Comparison of ENCODE assay signal across 19 cellular contexts in genomic region chr18:35248429-35248828, GRCh38. TPM values are rescaled to one million over a fixed set of nuclear protein-coding genes. Genes with fewer than 3 reads are reported as not detected.
DNase-seq lines count a peak whose midpoint lies in the region; ATAC-seq, FAIRE-seq and TF ChIP-seq lines count a peak whose summit lies in the region.
"Had no signal": no experiment of that assay in that cellular context is flagged by ENCODE, and none has a peak within 500 bp of the region (broad histone marks: within the 10 kb centered on the region; RNA-seq: fewer than 3 reads in every experiment).

No MANE protein-coding gene starts in this region.

- H3K9me3 ChIP-seq in HepG2 (ENCODE audit: low read length) (peaks cover 10% of the 10 kb centered on the region), right lobe of liver (peaks cover 0 to 16% (median 3%) of the 10 kb centered on the region in 4 donors)
- H3K9me3 ChIP-seq: HAP-1 had no signal

- intact Hi-C loops in HepG2 (cut with micrococcal nuclease; ENCODE audit: unreplicated experiment): no loop called here
- intact Hi-C loops in right lobe of liver (cut with DNase I): loop anchor here (10.0 kb wide), 2 partner anchors 46 to 96 kb away; partner anchors contain the start of genes ZNF24 (in 1 of the 2) and ZSCAN30 (in 1 of the 2)
- intact Hi-C loops in activated B cell treated with CpG ODN at 0.5 μM for 24 hours (cut with micrococcal nuclease): loop anchor here (1.0 to 2.0 kb wide), 2 partner anchors 19 to 42 kb away; partner anchors contain the start of gene ZSCAN30

- H3K27ac Mint-ChIP-seq in activated B cell treated with CpG ODN at 0.5 μM for 24 hours (peak overlapping the region; percentile 90), memory B cell (peak overlapping the region; percentile 80)
- no peak overlapping the region for H3K27ac Mint-ChIP-seq in activated T-cell treated with anti-CD3 and anti-CD28 coated beads, Interleukin-2, amount 50 U/mL, for 24 hours
- H3K27ac Mint-ChIP-seq: HFFc6 had no signal

- H3K36me3 ChIP-seq in HepG2 (replicated peaks in 1 of 2; ENCODE audit: control insufficient read depth in 1 of 2, insufficient read depth in 2 of 2, low read length in 2 of 2): peaks cover 0 to 25% of the 10 kb centered on the region in 2 experiments; a peak in 3 of 5 replicates
- peaks cover 0 to 38% (median 29%) of the 10 kb centered on the region in 4 donors for H3K36me3 ChIP-seq in right lobe of liver

- TF ChIP-seq POLR2A in HepG2 (IDR thresholded peaks at IDR 0.05; ENCODE audit: insufficient read depth in 1 of 2, low read depth in 2 of 2, low read length in 2 of 2): no peak
- TF ChIP-seq POLR2A in right lobe of liver (IDR thresholded peaks at IDR 0.05): no peak

- H3K27me3 ChIP-seq in HepG2 (ENCODE audit: control insufficient read depth in 1 of 2, insufficient read depth in 2 of 2, low read length in 2 of 2): no peaks in the 10 kb centered on the region
- no peaks in the 10 kb centered on the region for H3K27me3 ChIP-seq in right lobe of liver
- H3K27me3 ChIP-seq: BLaER1 treated with 17β-estradiol and CSF1 and Interleukin-3, amounts not matched to agents 10 nM and 100 nM had no signal

- no peak overlapping the region for H3K4me3 ChIP-seq in HepG2 (replicated peaks in 1 of 3; ENCODE audit: insufficient read depth in 1 of 3, low read depth in 2 of 3, low read length in 3 of 3)
- no peak overlapping the region for H3K4me3 ChIP-seq in right lobe of liver
- H3K4me3 ChIP-seq in coronary artery: no peak overlapping the region
- H3K4me3 ChIP-seq: HAP-1 had no signal

- in situ Hi-C loops in HepG2 (cut with HindIII; ENCODE audit: extremely low pct_ligation_motif_present, low pct_unique_long_range_greater_than_20kb): no loop called here

- H3K4me3 Mint-ChIP-seq in activated B cell treated with CpG ODN at 0.5 μM for 24 hours (peak overlapping the region; percentile 60), memory B cell (no peak overlapping the region)
- H3K4me3 Mint-ChIP-seq in activated T-cell treated with anti-CD3 and anti-CD28 coated beads, Interleukin-2, amount 50 U/mL, for 24 hours: no peak overlapping the region
- H3K4me3 Mint-ChIP-seq: CD4-positive, alpha-beta memory T cell; HFFc6 had no signal

- H3K4me1 ChIP-seq in HepG2 (ENCODE audit: insufficient read depth, low read length): peaks cover 7% of the 10 kb centered on the region; the same call in 1 of the 2 replicates
- H3K4me1 ChIP-seq in right lobe of liver: no peaks in the 10 kb centered on the region
- H3K4me1 ChIP-seq: HAP-1 had no signal

- no peak for TF ChIP-seq EP300 in HepG2 (IDR thresholded peaks at IDR 0.05; ENCODE audit: low read depth in 2 of 2, low read length in 2 of 2)
- TF ChIP-seq EP300 in HepG2 (CRISPR knock-in tag; IDR thresholded peaks at IDR 0.05; ENCODE audit: borderline replicate concordance): no peak

- no peaks in the 10 kb centered on the region for H4K20me1 ChIP-seq in HepG2 (ENCODE audit: insufficient read depth, low read length)
- H4K20me1 ChIP-seq: BLaER1 treated with 17β-estradiol and CSF1 and Interleukin-3, amounts not matched to agents 10 nM and 100 nM had no signal

- CTCF ChIA-PET in HepG2 (lab: Yijun Ruan, JAX; ENCODE audit: low intra/inter-chr PET ratio, low total read pairs) (no interaction called here), activated B cell treated with CpG ODN at 0.5 μM for 24 hours (lab: Charles Lee) (interaction anchor here (1.0 to 2.1 kb wide), 2 partner anchors 19 to 159 kb away, joined by 3 to 6 read pairs; no protein-coding TSS in a partner anchor)

- H3K27ac ChIP-seq in HepG2 (ENCODE audit: extremely low read length, insufficient read depth, low read length) (no peak overlapping the region), right lobe of liver (no peak overlapping the region), coronary artery (no peak overlapping the region)
- H3K27ac ChIP-seq: 22Rv1 had no signal

- H3K4me1 Mint-ChIP-seq in activated B cell treated with CpG ODN at 0.5 μM for 24 hours (peaks cover 41% of the 10 kb centered on the region), memory B cell (peaks cover 19% of the 10 kb centered on the region)
- H3K4me1 Mint-ChIP-seq in activated T-cell treated with anti-CD3 and anti-CD28 coated beads, Interleukin-2, amount 50 U/mL, for 24 hours (ENCODE audit: low read depth): peaks cover 20% of the 10 kb centered on the region

- no peak overlapping the region for H3K9ac ChIP-seq in HepG2 (ENCODE audit: insufficient read depth, low read depth, low read length)
- H3K9ac ChIP-seq: BLaER1 treated with 17β-estradiol and CSF1 and Interleukin-3, amounts not matched to agents 10 nM and 100 nM had no signal

- H3K4me2 ChIP-seq in HepG2 (ENCODE audit: low read depth, low read length): no peak overlapping the region

- FAIRE-seq in HepG2 (lab: Jason Lieb, UNC): no peak
- FAIRE-seq: G401.6, GM12891, GM19239, H1 had no signal

- TF ChIP-seq RAD21 in HepG2 (CRISPR knock-in tag; IDR thresholded peaks at IDR 0.05): no peak

- POLR2A ChIA-PET in HepG2 (lab: Yijun Ruan, JAX): no interaction called here
- POLR2A ChIA-PET in activated B cell treated with CpG ODN at 0.5 μM for 24 hours (lab: Charles Lee): interaction anchor here (1.8 kb wide), 1 partner anchor 18 kb away, joined by 8 read pairs; no protein-coding TSS in a partner anchor

- ATAC-seq in HepG2 (no peak), right lobe of liver (no peak), activated B cell treated with CpG ODN at 0.5 μM for 24 hours (ENCODE audit: low read depth) (no peak), memory B cell (ENCODE audit: low read depth) (no peak), GM18520 (IDR thresholded peaks at IDR 0.05; ENCODE audit: unreplicated experiment) (no peak)

- H3K36me3 Mint-ChIP-seq in activated B cell treated with CpG ODN at 0.5 μM for 24 hours (ENCODE audit: low read depth) (peaks cover 90% of the 10 kb centered on the region), memory B cell (peaks cover 66% of the 10 kb centered on the region)
- H3K36me3 Mint-ChIP-seq in activated T-cell treated with anti-CD3 and anti-CD28 coated beads, Interleukin-2, amount 50 U/mL, for 24 hours (ENCODE audit: low read depth): peaks cover 97% of the 10 kb centered on the region

- BruUV-seq in HepG2 (replicated peaks; lab: Mats Ljungman, UMichigan): no TSS peak

- H3K9me3 Mint-ChIP-seq in activated B cell treated with CpG ODN at 0.5 μM for 24 hours (peaks cover 30% of the 10 kb centered on the region), memory B cell (peaks cover 27% of the 10 kb centered on the region)
- H3K9me3 Mint-ChIP-seq in activated T-cell treated with anti-CD3 and anti-CD28 coated beads, Interleukin-2, amount 50 U/mL, for 24 hours: peaks cover 52% of the 10 kb centered on the region

- no peak overlapping the region for H2AFZ ChIP-seq in HepG2 (ENCODE audit: low read length)

- 98% methylated on average over 6 of the region's 6 CpGs for WGBS in HepG2 (ENCODE audit: low lambda C conversion rate)
- 98% methylated on average over 6 of the region's 6 CpGs for WGBS in right lobe of liver (ENCODE audit: insufficient coverage, low coverage, low lambda C conversion rate, missing lambda C conversion rate)

- H3K27me3 Mint-ChIP-seq in activated B cell treated with CpG ODN at 0.5 μM for 24 hours: no peaks in the 10 kb centered on the region
- H3K27me3 Mint-ChIP-seq in memory B cell: no peaks in the 10 kb centered on the region
- H3K27me3 Mint-ChIP-seq in activated T-cell treated with anti-CD3 and anti-CD28 coated beads, Interleukin-2, amount 50 U/mL, for 24 hours: no peaks in the 10 kb centered on the region
- H3K27me3 Mint-ChIP-seq: CD4-positive, alpha-beta memory T cell had no signal

- TF ChIP-seq CTCF in HepG2 (CRISPR knock-in tag; IDR thresholded peaks at IDR 0.05): no peak
- no peak for TF ChIP-seq CTCF in right lobe of liver (IDR thresholded peaks at IDR 0.05)
- no peak for TF ChIP-seq CTCF in activated B cell treated with CpG ODN at 0.5 μM for 24 hours (IDR thresholded peaks at IDR 0.05)
- no peak for TF ChIP-seq CTCF in coronary artery (IDR thresholded peaks at IDR 0.05)

- no peak for DNase-seq in HepG2 (ENCODE audit: low spot score)
- no peak for DNase-seq in right lobe of liver
- DNase-seq in activated B cell treated with CpG ODN at 0.5 μM for 24 hours: no peak
- DNase-seq in memory B cell (ENCODE audit: low spot score in 2 of 2): no peak
- no peak for DNase-seq in anterior cingulate cortex (lab: John Stamatoyannopoulos, UW)
- DNase-seq in activated T-cell treated with anti-CD3 and anti-CD28 coated beads, Interleukin-2, amount 50 U/mL, for 24 hours: no peak
- no peak for DNase-seq in coronary artery (ENCODE audit: low spot score)
- DNase-seq: CD4-positive, alpha-beta memory T cell; DMS79; EL; HFFc6 had no signal

- H3K79me2 ChIP-seq in HepG2 (ENCODE audit: insufficient read depth, low read length): no peaks in the 10 kb centered on the region

RNA-seq across cellular contexts. Expression of gene ZNF397, which starts 7.6 kb away (rescaled TPM):
- total RNA-seq in HepG2 (2016; rRNA removed; fragmentation: Illumina TruSeq; extraction: Trizol) (9.4 and 10.0 TPM in 2 replicates), right lobe of liver (10 to 100 TPM in 4 of 6 experiments, 1 to 10 TPM in 2; 9.1 to 13.1 (median 10.9) TPM), activated B cell treated with CpG ODN at 0.5 μM for 24 hours (35.2 and 48.7 TPM in 2 replicates)
- total RNA-seq in HepG2 (2016; cell fraction: cytosol; rRNA removed; fragmentation: Illumina TruSeq; extraction: Trizol; ENCODE audit: low read depth): 1.5 and 1.8 TPM in 2 replicates
- 9.6 and 12.0 TPM in 2 replicates for total RNA-seq in HepG2 (2016; cell fraction: insoluble cytoplasmic fraction; rRNA removed; fragmentation: Illumina TruSeq; extraction: Trizol)
- total RNA-seq in HepG2 (2016; cell fraction: membrane; rRNA removed; fragmentation: Illumina TruSeq; extraction: Trizol): 4.3 and 4.7 TPM in 2 replicates
- total RNA-seq in HepG2 (2016; cell fraction: nucleus; rRNA removed; fragmentation: Illumina TruSeq; extraction: Trizol): 13.4 and 13.7 TPM in 2 replicates
- polyA plus RNA-seq in HepG2 (2011; rRNA removed): 4.7 and 4.9 TPM in 2 replicates
- polyA plus RNA-seq in HepG2 (2011; cell fraction: cytosol; rRNA removed): 2.0 and 2.9 TPM in 2 replicates
- polyA plus RNA-seq in HepG2 (2011; cell fraction: nucleus; rRNA removed): 6.3 and 10.7 TPM in 2 replicates
- 6.4 and 8.3 TPM in 2 replicates for polyA plus RNA-seq in HepG2 (2012)
- polyA plus RNA-seq in HepG2 (2016; cell fraction: cytosol; fragmentation: Illumina TruSeq; extraction: Trizol; ENCODE audit: low read depth): 0.34 and 0.95 TPM in 2 replicates
- 7.1 and 7.7 TPM in 2 replicates for polyA plus RNA-seq in HepG2 (2016; cell fraction: insoluble cytoplasmic fraction; fragmentation: Illumina TruSeq; extraction: Trizol; ENCODE audit: low read depth)
- polyA plus RNA-seq in HepG2 (2016; cell fraction: membrane; fragmentation: Illumina TruSeq; extraction: Trizol; ENCODE audit: low read depth): 1.7 TPM in 2 replicates
- polyA plus RNA-seq in HepG2 (2016; cell fraction: nucleus; fragmentation: Illumina TruSeq; extraction: Trizol; ENCODE audit: insufficient read depth, low read depth): 20.5 and 24.4 TPM in 2 replicates
- polyA minus RNA-seq in HepG2 (2011; rRNA and poly(A)+ RNA removed; ENCODE audit: low replicate concordance): 1.3 and 1.8 TPM in 2 replicates
- 4.0 and 4.6 TPM in 2 replicates for polyA minus RNA-seq in HepG2 (2011; cell fraction: cytosol; rRNA and poly(A)+ RNA removed)
- 14.4 and 20.8 TPM in 2 replicates for polyA minus RNA-seq in HepG2 (2011; cell fraction: nucleus; rRNA and poly(A)+ RNA removed)

RNA-seq across cellular contexts. Expression of gene ZSCAN30, which starts 41.6 kb away (rescaled TPM):
- total RNA-seq in HepG2 (2016; rRNA removed; fragmentation: Illumina TruSeq; extraction: Trizol) (6.8 and 7.7 TPM in 2 replicates), right lobe of liver (1 to 10 TPM; 4.3 to 6.0 (median 5.0) TPM), activated B cell treated with CpG ODN at 0.5 μM for 24 hours (21.2 and 23.8 TPM in 2 replicates)
- 1.2 and 1.4 TPM in 2 replicates for total RNA-seq in HepG2 (2016; cell fraction: cytosol; rRNA removed; fragmentation: Illumina TruSeq; extraction: Trizol; ENCODE audit: low read depth)
- total RNA-seq in HepG2 (2016; cell fraction: insoluble cytoplasmic fraction; rRNA removed; fragmentation: Illumina TruSeq; extraction: Trizol): 6.5 and 8.1 TPM in 2 replicates
- 2.0 and 4.0 TPM in 2 replicates for total RNA-seq in HepG2 (2016; cell fraction: membrane; rRNA removed; fragmentation: Illumina TruSeq; extraction: Trizol)
- 14.6 and 16.7 TPM in 2 replicates for total RNA-seq in HepG2 (2016; cell fraction: nucleus; rRNA removed; fragmentation: Illumina TruSeq; extraction: Trizol)
- 7.4 and 8.2 TPM in 2 replicates for polyA plus RNA-seq in HepG2 (2011; rRNA removed)
- 2.5 and 3.3 TPM in 2 replicates for polyA plus RNA-seq in HepG2 (2011; cell fraction: cytosol; rRNA removed)
- 17.7 and 22.3 TPM in 2 replicates for polyA plus RNA-seq in HepG2 (2011; cell fraction: nucleus; rRNA removed)
- 6.7 and 8.0 TPM in 2 replicates for polyA plus RNA-seq in HepG2 (2012)
- 0.31 and 0.35 TPM in 2 replicates for polyA plus RNA-seq in HepG2 (2016; cell fraction: cytosol; fragmentation: Illumina TruSeq; extraction: Trizol; ENCODE audit: low read depth)
- 5.8 and 6.2 TPM in 2 replicates for polyA plus RNA-seq in HepG2 (2016; cell fraction: insoluble cytoplasmic fraction; fragmentation: Illumina TruSeq; extraction: Trizol; ENCODE audit: low read depth)
- polyA plus RNA-seq in HepG2 (2016; cell fraction: membrane; fragmentation: Illumina TruSeq; extraction: Trizol; ENCODE audit: low read depth): 0.92 and 1.2 TPM in 2 replicates
- 17.5 and 23.0 TPM in 2 replicates for polyA plus RNA-seq in HepG2 (2016; cell fraction: nucleus; fragmentation: Illumina TruSeq; extraction: Trizol; ENCODE audit: insufficient read depth, low read depth)
- 4.0 and 5.4 TPM in 2 replicates for polyA minus RNA-seq in HepG2 (2011; rRNA and poly(A)+ RNA removed; ENCODE audit: low replicate concordance)
- 4.9 and 5.1 TPM in 2 replicates for polyA minus RNA-seq in HepG2 (2011; cell fraction: cytosol; rRNA and poly(A)+ RNA removed)
- polyA minus RNA-seq in HepG2 (2011; cell fraction: nucleus; rRNA and poly(A)+ RNA removed): 29.6 and 37.4 TPM in 2 replicates
